Comparison of ENCODE assay signal across 12 cellular contexts in the genomic region with DNA sequence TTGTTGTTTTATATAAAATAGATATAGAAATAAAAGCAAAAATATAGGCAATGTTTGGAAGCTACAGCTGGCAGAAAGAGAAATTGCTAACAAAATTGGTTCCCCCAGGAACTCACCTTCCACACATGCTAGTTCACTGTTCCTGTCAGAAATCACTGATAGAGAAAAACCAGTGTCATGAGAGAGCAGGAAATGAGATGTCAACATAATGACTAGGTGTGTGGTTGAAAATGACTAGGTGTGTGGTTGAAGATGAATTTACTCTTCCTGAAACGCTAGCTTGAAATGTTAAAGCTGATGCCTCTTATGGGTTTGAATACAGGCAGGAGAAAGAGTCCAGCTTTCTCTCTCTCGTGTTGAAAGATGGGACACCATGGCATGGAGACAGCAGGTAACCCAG.
DNase-seq lines count a peak whose midpoint lies in the region; ATAC-seq and TF ChIP-seq lines count a peak whose summit lies in the region.
"Had no signal": no experiment of that assay in that cellular context is flagged by ENCODE, and none has a peak within 500 bp of the region (broad histone marks: within the 10 kb centered on the region; RNA-seq: fewer than 3 reads in every experiment).

No MANE protein-coding gene starts in this region.

- H3K9me3 ChIP-seq in mammary epithelial cell (replicated peaks; ENCODE audit: insufficient read depth, low read length), result no peaks in the 10 kb centered on the region
- no peaks in the 10 kb centered on the region for H3K9me3 ChIP-seq in breast epithelium
- H3K9me3 ChIP-seq in adrenal gland (replicated peaks in 1 of 3), result no peaks in the 10 kb centered on the region
- H3K9me3 ChIP-seq: BLaER1, left lung had no signal

- H3K27me3 ChIP-seq in mammary epithelial cell (ENCODE audit: insufficient read depth, low read length) (no peaks in the 10 kb centered on the region), breast epithelium (no peaks in the 10 kb centered on the region), adrenal gland (no peaks in the 10 kb centered on the region)
- H3K27me3 ChIP-seq: BLaER1, left lung had no signal

- H3K27me3 Mint-ChIP-seq in stimulated activated naive CD8-positive, alpha-beta T cell treated with anti-CD3 and anti-CD28 coated beads, Interleukin-15, amount 100 ng/mL, for 72 hours, result no peaks in the 10 kb centered on the region

- no TSS peak for BruUV-seq in mammary epithelial cell (replicated peaks; lab: Mats Ljungman, UMichigan)

- TF ChIP-seq CTCF in mammary epithelial cell (conservative IDR thresholded peaks at IDR 0.05 in 1 of 2, IDR thresholded peaks at IDR 0.05 in 1 of 2; ENCODE audit: extremely low read depth in 1 of 2, insufficient read depth in 1 of 2, low read depth in 1 of 2, low read length in 2 of 2), result no peak
- no peak for TF ChIP-seq CTCF in breast epithelium (IDR thresholded peaks at IDR 0.05)
- TF ChIP-seq CTCF in adrenal gland (IDR thresholded peaks at IDR 0.05), result no peak

- 6% methylated on average over 2 of the region's 2 CpGs for WGBS in mammary epithelial cell (ENCODE audit: low coverage, missing lambda C conversion rate)
- 47 to 63% (median 55%) methylated on average over 2 of the region's 2 CpGs for WGBS in adrenal gland, 4 donors

- no peak overlapping the region for H3K9ac ChIP-seq in mammary epithelial cell (ENCODE audit: insufficient read depth, low read length)
- H3K9ac ChIP-seq: BLaER1 had no signal

- no peaks in the 10 kb centered on the region for H3K79me2 ChIP-seq in mammary epithelial cell (ENCODE audit: insufficient read depth, low read length)

- dilution Hi-C loops in mammary epithelial cell (cut with HindIII; ENCODE audit: low sequenced_read_pairs), result no loop called here

- H3K36me3 ChIP-seq in mammary epithelial cell (ENCODE audit: insufficient read depth, low read length) (no peaks in the 10 kb centered on the region), breast epithelium (no peaks in the 10 kb centered on the region), adrenal gland (replicated peaks in 1 of 2) (no peaks in the 10 kb centered on the region)
- H3K36me3 ChIP-seq: BLaER1, left lung had no signal

- peak overlapping the region in 1 of 2 donors; percentile 54 for H3K27ac Mint-ChIP-seq in stimulated activated naive CD8-positive, alpha-beta T cell treated with anti-CD3 and anti-CD28 coated beads, Interleukin-15, amount 100 ng/mL, for 72 hours

- TF ChIP-seq POLR2A in breast epithelium (IDR thresholded peaks at IDR 0.05) (no peak), adrenal gland (IDR thresholded peaks at IDR 0.05) (no peak)

- ATAC-seq in HG02588 (IDR thresholded peaks at IDR 0.05; ENCODE audit: unreplicated experiment), result peak; percentile 84
- ATAC-seq in HG03571 (IDR thresholded peaks at IDR 0.05; ENCODE audit: unreplicated experiment), result peak; percentile 95
- peak; percentile 97 for ATAC-seq in stimulated activated naive CD8-positive, alpha-beta T cell treated with anti-CD3 and anti-CD28 coated beads, Interleukin-15, amount 100 ng/mL, for 72 hours
- ATAC-seq: left lung had no signal

- H3K4me2 ChIP-seq in mammary epithelial cell (ENCODE audit: insufficient read depth, low read depth, low read length), result no peak overlapping the region
- H3K4me2 ChIP-seq: BLaER1, smooth muscle cell had no signal

- in situ Hi-C loops in mammary epithelial cell (cut with MboI; ENCODE audit: low sequenced_read_pairs in 2 of 2), result no loop called here

- DNase-seq in mammary epithelial cell (peak; percentile 25), breast epithelium (ENCODE audit: low spot score in 2 of 2) (no peak), cerebellar cortex (ENCODE audit: low spot score) (no peak), adrenal gland (no peak), HPDE6-E6E7 (ENCODE audit: extremely low spot score) (no peak)
- peak in 1 of 2 donors; percentile 3 for DNase-seq in stimulated activated naive CD8-positive, alpha-beta T cell treated with anti-CD3 and anti-CD28 coated beads, Interleukin-15, amount 100 ng/mL, for 72 hours
- DNase-seq: left lung, trophoblast cell had no signal

- H3K4me3 ChIP-seq in mammary epithelial cell (replicated peaks in 1 of 3; ENCODE audit: insufficient read depth in 1 of 3, low read depth in 2 of 3, low read length in 3 of 3) (no peak overlapping the region), breast epithelium (no peak overlapping the region), adrenal gland (no peak overlapping the region)
- H3K4me3 ChIP-seq: BLaER1, left lung, smooth muscle cell had no signal

- no peaks in the 10 kb centered on the region for H4K20me1 ChIP-seq in mammary epithelial cell (ENCODE audit: insufficient read depth, low read length)
- H4K20me1 ChIP-seq: BLaER1 had no signal

- no peak overlapping the region for H3K27ac ChIP-seq in mammary epithelial cell (ENCODE audit: insufficient read depth, low read depth, low read length)
- no peak overlapping the region for H3K27ac ChIP-seq in breast epithelium
- H3K27ac ChIP-seq in adrenal gland, result no peak overlapping the region
- H3K27ac ChIP-seq: BLaER1, left lung had no signal

- H3K4me1 ChIP-seq in mammary epithelial cell (ENCODE audit: insufficient read depth, low read length), result no peaks in the 10 kb centered on the region
- no peaks in the 10 kb centered on the region for H3K4me1 ChIP-seq in breast epithelium
- H3K4me1 ChIP-seq in adrenal gland (replicated peaks in 1 of 2), result no peaks in the 10 kb centered on the region
- H3K4me1 ChIP-seq: BLaER1, left lung had no signal

- H3K4me1 Mint-ChIP-seq in stimulated activated naive CD8-positive, alpha-beta T cell treated with anti-CD3 and anti-CD28 coated beads, Interleukin-15, amount 100 ng/mL, for 72 hours, result peaks cover 14% of the 10 kb centered on the region

- H2AFZ ChIP-seq in mammary epithelial cell (ENCODE audit: low read depth, low read length), result no peak overlapping the region

- intact Hi-C loops in mammary epithelial cell (cut with micrococcal nuclease) (no loop called here), breast epithelium (cut with DNase I; ENCODE audit: low total_unique reads) (no loop called here), adrenal gland (cut with DNase I) (no loop called here)

- H3K4me3 Mint-ChIP-seq in stimulated activated naive CD8-positive, alpha-beta T cell treated with anti-CD3 and anti-CD28 coated beads, Interleukin-15, amount 100 ng/mL, for 72 hours, result peak overlapping the region in 1 of 2 donors; percentile 40

- no peaks in the 10 kb centered on the region for H3K9me3 Mint-ChIP-seq in stimulated activated naive CD8-positive, alpha-beta T cell treated with anti-CD3 and anti-CD28 coated beads, Interleukin-15, amount 100 ng/mL, for 72 hours

- CTCF ChIA-PET in mammary epithelial cell (lab: Charles Lee; ENCODE audit: low non-redundant PET), result no interaction called here
